In genomic region chr5:78537821-78538220, GRCh38 we compare ENCODE assay signal across 1 cellular context.
TF ChIP-seq lines count a peak whose summit lies in the region.

No MANE protein-coding gene starts in this region.

TF ChIP-seq in HCT116, 20 proteins besides CTCF, POLR2A, EP300 and RAD21 (continued from another document):
- TF ChIP-seq REST (IDR thresholded peaks at IDR 0.05; ENCODE audit: low read depth) (no peak), CBX3 (IDR thresholded peaks at IDR 0.05; ENCODE audit: low read depth) (no peak), JUND (IDR thresholded peaks at IDR 0.05) (no peak), SIN3A (IDR thresholded peaks at IDR 0.05; ENCODE audit: low read depth) (no peak), ZBTB33 (IDR thresholded peaks at IDR 0.05; ENCODE audit: extremely low read depth, insufficient replicate concordance, low read length) (no peak), FOSL1 (IDR thresholded peaks at IDR 0.05; ENCODE audit: low read depth) (no peak)
